27 cellular contexts compared by ENCODE assay signal in the genomic region with DNA sequence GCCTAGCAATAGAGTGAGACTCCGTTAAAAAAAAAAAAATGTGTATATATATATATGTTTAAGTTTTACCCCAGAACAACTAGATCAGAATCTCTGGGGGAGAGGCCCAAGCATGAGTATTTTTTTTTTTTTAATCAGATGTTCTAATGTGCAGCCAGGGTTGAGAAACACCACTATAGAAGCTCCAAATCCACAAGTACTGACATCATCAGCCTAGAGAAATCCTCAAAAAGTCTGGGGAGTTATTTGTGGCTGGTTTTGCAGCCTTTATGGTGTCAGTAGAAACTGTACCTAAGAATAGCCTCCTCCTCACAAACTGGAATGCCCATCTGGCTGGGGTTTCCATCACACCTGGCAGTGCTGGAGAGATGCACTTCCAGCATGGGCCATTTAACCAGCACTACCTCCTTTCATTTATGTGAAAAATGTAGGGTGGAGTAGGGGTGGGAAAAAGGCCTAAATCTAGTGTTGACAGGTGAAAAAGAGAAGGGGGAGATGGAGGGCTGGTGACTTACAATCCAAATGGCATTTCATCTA.
DNase-seq lines count a peak whose midpoint lies in the region; TF ChIP-seq lines count a peak whose summit lies in the region.
"Had no signal": no experiment of that assay in that cellular context is flagged by ENCODE, and none has a peak within 500 bp of the region (broad histone marks: within the 10 kb centered on the region; RNA-seq: fewer than 3 reads in every experiment).

No MANE protein-coding gene starts in this region.

- in situ Hi-C loops in brain microvascular endothelial cell (cut with HindIII; ENCODE audit: low pct_ligation_motif_present, low sequenced_read_pairs), result no loop called here

- H3K4me3 ChIP-seq in brain microvascular endothelial cell (ENCODE audit: low read depth, low read length) (no peak overlapping the region), fibroblast of pulmonary artery (replicated peaks; ENCODE audit: low read depth, low read length) (no peak overlapping the region)
- H3K4me3 ChIP-seq: cardiac muscle cell, coronary artery, skin epidermis, upper lobe of left lung had no signal

- H3K36me3 ChIP-seq in brain microvascular endothelial cell (replicated peaks), result no peaks in the 10 kb centered on the region
- H3K36me3 ChIP-seq: cardiac muscle cell, upper lobe of left lung had no signal

- DNase-seq in EH (ENCODE audit: low read depth) (peak; percentile 35), NCI-H226 (peak; percentile 16), brain microvascular endothelial cell (no peak), fibroblast of pulmonary artery (ENCODE audit: low read depth) (peak; percentile 36), HEK293T (ENCODE audit: extremely low spot score) (no peak), nucleus accumbens (lab: John Stamatoyannopoulos, UW) (no peak), NCI-H2196 (lab: John Stamatoyannopoulos, UW; ENCODE audit: unreplicated experiment) (no peak), NCI-H2107 (lab: John Stamatoyannopoulos, UW) (no peak)
- DNase-seq: activated CD4-positive, alpha-beta T cell treated with anti-CD3 and anti-CD28 coated beads for 36 hours; activated CD8-positive, alpha-beta T cell treated with anti-CD3 and anti-CD28 coated beads, Interleukin-2, amount 10 ng/mL, durations not matched to agents 7 days and 5 days; activated naive CD4-positive, alpha-beta T cell treated with anti-CD3 and anti-CD28 coated beads, Interleukin-2, amount 10 ng/mL, durations not matched to agents 7 days and 5 days; amygdala; DMS79 treated with DMSO at 0.1 percent for 48 hours; effector memory CD4-positive, alpha-beta T cell; erythroblast; GF-D8; immature natural killer cell; Kasumi-1; NCI-H1436 treated with DMSO at 0.1 percent for 48 hours; NCI-H524; nephron progenitor cell; SHP77 treated with DMSO at 0.1 percent for 48 hours; stimulated activated naive B cell treated with anti-CD40 and anti-IgM and Interleukin-4, amounts not matched to agents 10 μg/mL and 1 μg/mL and 100 μg/mL, for 72 hours; upper lobe of left lung had no signal

- H3K27ac ChIP-seq in brain microvascular endothelial cell, result peak overlapping the region; percentile 58
- H3K27ac ChIP-seq: cardiac muscle cell, coronary artery, skin epidermis, upper lobe of left lung had no signal

- TF ChIP-seq CTCF in brain microvascular endothelial cell (IDR thresholded peaks at IDR 0.05; ENCODE audit: low read depth, low read length, missing control alignments) (no peak), fibroblast of pulmonary artery (IDR thresholded peaks at IDR 0.05; ENCODE audit: low read length, missing control alignments) (no peak)

- CTCF ChIA-PET in HEK293T (lab: Yijun Ruan, JAX), result interaction anchor here (0.6 kb wide), 1 partner anchor 223 kb away, joined by 4 read pairs; no protein-coding TSS in a partner anchor

- no peaks in the 10 kb centered on the region for H3K27me3 ChIP-seq in brain microvascular endothelial cell (replicated peaks)
- H3K27me3 ChIP-seq: cardiac muscle cell, upper lobe of left lung had no signal

- POLR2A ChIA-PET in HEK293T (lab: Yijun Ruan, JAX), result no interaction called here

TF ChIP-seq in HEK293T, 16 proteins besides CTCF, POLR2A, EP300 and RAD21:
- TF ChIP-seq HDGF (IDR thresholded peaks at IDR 0.05; ENCODE audit: borderline replicate concordance) (no peak), ARNT (IDR thresholded peaks at IDR 0.05) (no peak), BHLHE40 (IDR thresholded peaks at IDR 0.05; ENCODE audit: borderline replicate concordance) (no peak), ZNF384 (IDR thresholded peaks at IDR 0.05) (no peak), FOXK2 (IDR thresholded peaks at IDR 0.05) (no peak)
- TF ChIP-seq, protein P1, sequence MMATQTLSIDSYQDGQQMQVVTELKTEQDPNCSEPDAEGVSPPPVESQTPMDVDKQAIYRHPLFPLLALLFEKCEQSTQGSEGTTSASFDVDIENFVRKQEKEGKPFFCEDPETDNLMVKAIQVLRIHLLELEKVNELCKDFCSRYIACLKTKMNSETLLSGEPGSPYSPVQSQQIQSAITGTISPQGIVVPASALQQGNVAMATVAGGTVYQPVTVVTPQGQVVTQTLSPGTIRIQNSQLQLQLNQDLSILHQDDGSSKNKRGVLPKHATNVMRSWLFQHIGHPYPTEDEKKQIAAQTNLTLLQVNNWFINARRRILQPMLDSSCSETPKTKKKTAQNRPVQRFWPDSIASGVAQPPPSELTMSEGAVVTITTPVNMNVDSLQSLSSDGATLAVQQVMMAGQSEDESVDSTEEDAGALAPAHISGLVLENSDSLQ (IDR thresholded peaks at IDR 0.05), result no peak

Comparison
In these comparisons a context has a peak if more than half of its experiments do, and no peak if none do; other contexts are left out.
1. DNase-seq: peak in EH (single experiment), NCI-H226 (single experiment) and fibroblast of pulmonary artery (single experiment); none in brain microvascular endothelial cell (single experiment), HEK293T (single experiment), nucleus accumbens (0 of 56), NCI-H2196 (single experiment) and NCI-H2107 (single experiment).